In the genomic region with DNA sequence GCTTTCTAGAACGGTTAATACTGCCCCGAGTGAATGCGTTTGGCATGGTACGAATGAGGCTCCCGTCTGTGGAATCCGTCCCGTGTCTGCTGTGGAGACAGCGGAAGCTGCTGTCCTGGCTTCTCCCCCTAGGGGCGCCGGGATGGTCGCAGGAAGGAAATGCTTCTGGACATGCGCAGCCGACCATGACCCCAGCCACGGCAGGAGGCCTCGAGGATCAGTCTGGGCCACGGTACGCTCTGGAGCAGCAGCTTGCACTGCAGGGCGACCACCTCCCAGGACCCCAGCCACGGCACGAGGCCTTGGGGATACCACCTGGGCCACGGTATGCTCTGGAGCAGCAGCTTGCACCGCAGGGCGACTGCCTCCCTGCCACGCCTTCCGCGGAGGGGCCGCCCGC, we compare ENCODE assay signal across 16 cellular contexts. TPM values are rescaled to one million over a fixed set of nuclear protein-coding genes. Genes with fewer than 3 reads are reported as not detected.
DNase-seq lines count a peak whose midpoint lies in the region; ATAC-seq and TF ChIP-seq lines count a peak whose summit lies in the region.
"Had no signal": no experiment of that assay in that cellular context is flagged by ENCODE, and none has a peak within 500 bp of the region (broad histone marks: within the 10 kb centered on the region; RNA-seq: fewer than 3 reads in every experiment).

No MANE protein-coding gene starts in this region.

- ATAC-seq in right lobe of liver: peak in 3 of 4 donors; percentile 12 to 22 (median 13)
- ATAC-seq: activated T-cell treated with anti-CD3 and anti-CD28 coated beads, Interleukin-2, amount 50 U/mL, for 4 hours had no signal

- no peaks in the 10 kb centered on the region for H3K9me3 ChIP-seq in right lobe of liver
- H3K9me3 ChIP-seq: uterus had no signal

- POLR2A ChIA-PET in HEK293T (lab: Yijun Ruan, JAX): no interaction called here

- H3K4me3 ChIP-seq in choroid plexus epithelial cell (ENCODE audit: low read depth, low read length): no peak overlapping the region
- H3K4me3 ChIP-seq in right lobe of liver: no peak overlapping the region
- H3K4me3 ChIP-seq: SK-N-MC, uterus had no signal

- H3K36me3 ChIP-seq in right lobe of liver: peaks cover 0 to 9% (median 0%) of the 10 kb centered on the region in 4 donors
- H3K36me3 ChIP-seq: uterus had no signal

- in situ Hi-C loops in ACHN (cut with HindIII; ENCODE audit: low pct_ligation_motif_present, low pct_unique_long_range_greater_than_20kb, low sequenced_read_pairs): no loop called here

- 70% methylated on average over 4 of the region's 28 CpGs for WGBS in right lobe of liver (ENCODE audit: insufficient coverage, low coverage, low lambda C conversion rate, missing lambda C conversion rate)

- no peak for TF ChIP-seq POLR2A in right lobe of liver (IDR thresholded peaks at IDR 0.05)

- DNase-seq in ACHN (peak; percentile 15), HEK293T (ENCODE audit: extremely low spot score) (peak; percentile 30), choroid plexus epithelial cell (ENCODE audit: low read depth) (peak; percentile 73), right lobe of liver (no peak), NOMO-1 treated with DMSO at 0.1 percent for 48 hours (lab: John Stamatoyannopoulos, UW; ENCODE audit: unreplicated experiment) (no peak), NCI-H748 (lab: John Stamatoyannopoulos, UW; ENCODE audit: unreplicated experiment) (no peak), SIG-M5 treated with dmso at 0.1 percent for 504 hours (lab: John Stamatoyannopoulos, UW; ENCODE audit: unreplicated experiment) (no peak), RKO (ENCODE audit: low spot score) (no peak)
- DNase-seq: activated CD4-positive, CD25-positive, alpha-beta regulatory T cell treated with anti-CD3 and anti-CD28 coated beads, Interleukin-2, amount 50 U/mL, for 72 hours; activated T-cell treated with anti-CD3 and anti-CD28 coated beads, Interleukin-2, amount 50 U/mL, for 4 hours; C1 segment of cervical spinal cord; NCI-H1105; NCI-H526 treated with DMSO at 0.1 percent for 48 hours; stimulated activated CD8-positive, alpha-beta memory T cell treated with anti-CD3 and anti-CD28 coated beads, Interleukin-4, amount 100 ng/mL, for 48 hours; uterus had no signal

- H3K27me3 ChIP-seq in right lobe of liver: no peaks in the 10 kb centered on the region
- H3K27me3 ChIP-seq: uterus had no signal

- intact Hi-C loops in right lobe of liver (cut with DNase I): loop anchor here (10.0 kb wide), 1 partner anchor 160 kb away; no protein-coding TSS in a partner anchor

- H3K4me1 ChIP-seq in right lobe of liver: no peaks in the 10 kb centered on the region
- H3K4me1 ChIP-seq: uterus had no signal

- TF ChIP-seq CTCF in choroid plexus epithelial cell (conservative IDR thresholded peaks at IDR 0.05; ENCODE audit: low read depth, low read length) (peak; percentile 77), right lobe of liver (IDR thresholded peaks at IDR 0.05) (peak in 1 of 4 donors; percentile 13)

- CTCF ChIA-PET in HEK293T (lab: Yijun Ruan, JAX): interaction anchor here (0.5 to 1.1 kb wide), 3 partner anchors 38 to 142 kb away, joined by 3 to 8 read pairs (median 4); no protein-coding TSS in a partner anchor

- no peak overlapping the region for H3K27ac ChIP-seq in right lobe of liver
- H3K27ac ChIP-seq: SK-N-MC, uterus had no signal

TF ChIP-seq in HEK293T, 16 proteins besides CTCF, POLR2A, EP300 and RAD21:
- TF ChIP-seq SUZ12 (IDR thresholded peaks at IDR 0.05): no peak

RNA-seq across cellular contexts. Expression of gene USP42, which starts 59.7 kb away (rescaled TPM):
- 1 to 10 TPM; 3.1 to 4.5 (median 4.2) TPM for total RNA-seq in right lobe of liver

Comparison
In these comparisons a context has a peak if more than half of its experiments do, and no peak if none do; other contexts are left out.
1. DNase-seq: peak in ACHN (single experiment), HEK293T (single experiment) and choroid plexus epithelial cell (single experiment); none in right lobe of liver (0 of 3), NOMO-1 treated with DMSO at 0.1 percent for 48 hours (single experiment), NCI-H748 (single experiment), SIG-M5 treated with dmso at 0.1 percent for 504 hours (single experiment) and RKO (single experiment).